8 cellular contexts compared by ENCODE assay signal in genomic region chr6:12288844-12289654, GRCh38. TPM values are rescaled to one million over a fixed set of nuclear protein-coding genes. Genes with fewer than 3 reads are reported as not detected.
DNase-seq lines count a peak whose midpoint lies in the region; ATAC-seq and TF ChIP-seq lines count a peak whose summit lies in the region.

No MANE protein-coding gene starts in this region.

- H3K4me1 Mint-ChIP-seq in T-helper 1 cell treated with Interleukin-12 subunit alpha and Interleukin-12 subunit beta and Interleukin-4 antibody, amounts not matched to agents 30 μg/mL and 1 μg/mL, for 36 hours (ENCODE audit: low read depth), result peaks cover 16% of the 10 kb centered on the region
- H3K4me1 Mint-ChIP-seq in brain, result peaks cover 32% of the 10 kb centered on the region

- no peak overlapping the region for H3K27ac Mint-ChIP-seq in T-helper 1 cell treated with Interleukin-12 subunit alpha and Interleukin-12 subunit beta and Interleukin-4 antibody, amounts not matched to agents 30 μg/mL and 1 μg/mL, for 36 hours
- H3K27ac Mint-ChIP-seq in brain, result peak overlapping the region in 2 of 5 experiments; percentile 12 to 53

- no peaks in the 10 kb centered on the region for H3K9me3 Mint-ChIP-seq in T-helper 1 cell treated with Interleukin-12 subunit alpha and Interleukin-12 subunit beta and Interleukin-4 antibody, amounts not matched to agents 30 μg/mL and 1 μg/mL, for 36 hours
- H3K9me3 Mint-ChIP-seq in brain, result no peaks in the 10 kb centered on the region

- no peaks in the 10 kb centered on the region for H3K36me3 ChIP-seq in spleen

- H3K27ac ChIP-seq in spleen, result peak overlapping the region in 7 of 8 donors; percentile 9 to 77 (median 72)

- intact Hi-C loops in spleen (cut with DNase I; ENCODE audit: low total_unique reads), result no loop called here

- TF ChIP-seq POLR2A in spleen (IDR thresholded peaks at IDR 0.05), result no peak

- peak overlapping the region; percentile 83 for H3K4me3 Mint-ChIP-seq in T-helper 1 cell treated with Interleukin-12 subunit alpha and Interleukin-12 subunit beta and Interleukin-4 antibody, amounts not matched to agents 30 μg/mL and 1 μg/mL, for 36 hours
- H3K4me3 Mint-ChIP-seq in brain, result peak overlapping the region; percentile 83 to 93 (median 91)

- H3K27me3 Mint-ChIP-seq in T-helper 1 cell treated with Interleukin-12 subunit alpha and Interleukin-12 subunit beta and Interleukin-4 antibody, amounts not matched to agents 30 μg/mL and 1 μg/mL, for 36 hours (ENCODE audit: low read depth), result peaks cover 50% of the 10 kb centered on the region
- peaks cover 42% of the 10 kb centered on the region for H3K27me3 Mint-ChIP-seq in brain

- H3K4me3 ChIP-seq in GM12865 (ENCODE audit: low read depth, low read length) (peak overlapping the region; percentile 81), spleen (peak overlapping the region; percentile 43 to 75 (median 46))

- no peaks in the 10 kb centered on the region for H3K36me3 Mint-ChIP-seq in T-helper 1 cell treated with Interleukin-12 subunit alpha and Interleukin-12 subunit beta and Interleukin-4 antibody, amounts not matched to agents 30 μg/mL and 1 μg/mL, for 36 hours (ENCODE audit: low read depth)
- no peaks in the 10 kb centered on the region for H3K36me3 Mint-ChIP-seq in brain

- TF ChIP-seq CTCF in GM12865 (IDR thresholded peaks at IDR 0.05; ENCODE audit: insufficient read depth, low read depth, low read length, missing control alignments), result peak; percentile 88
- TF ChIP-seq CTCF in brain (conservative IDR thresholded peaks at IDR 0.05), result peak; percentile 57 to 78
- peak; percentile 54 to 82 (median 74) for TF ChIP-seq CTCF in spleen (IDR thresholded peaks at IDR 0.05 in 8 of 11, conservative IDR thresholded peaks at IDR 0.05 in 3 of 11)

- peaks cover 3 to 57% (median 25%) of the 10 kb centered on the region in 6 donors for H3K4me1 ChIP-seq in spleen

- peak; percentile 75 for TF ChIP-seq RAD21 in Ishikawa (IDR thresholded peaks at IDR 0.05; ENCODE audit: low read depth)

- no peak for ATAC-seq in GM18519 (IDR thresholded peaks at IDR 0.05; ENCODE audit: low FRiP score, unreplicated experiment)

- TF ChIP-seq EP300 in Ishikawa (IDR thresholded peaks at IDR 0.05; ENCODE audit: borderline replicate concordance), result no peak

- no peaks in the 10 kb centered on the region for H3K9me3 ChIP-seq in spleen

- DNase-seq in GM12865 (ENCODE audit: low read depth), result peak; percentile 79
- DNase-seq in inferior parietal cortex (ENCODE audit: extremely low spot score), result peak; percentile 41
- no peak for DNase-seq in spleen
- no peak for DNase-seq in DMS153 treated with DMSO at 0.1 percent for 48 hours (lab: John Stamatoyannopoulos, UW; ENCODE audit: unreplicated experiment)

- 31 to 35% (median 32%) methylated on average over 10 of the region's 10 CpGs for WGBS in spleen, 5 donors

- H3K27me3 ChIP-seq in spleen (replicated peaks in 1 of 7), result peaks cover 0 to 35% (median 15%) of the 10 kb centered on the region in 7 donors

TF ChIP-seq in Ishikawa, 13 proteins besides CTCF, POLR2A, EP300 and RAD21:
- TF ChIP-seq MAX (IDR thresholded peaks at IDR 0.05) (no peak), TAF1 (IDR thresholded peaks at IDR 0.05; ENCODE audit: low read depth) (no peak), YY1 (IDR thresholded peaks at IDR 0.05; ENCODE audit: low read depth) (no peak), CEBPB (IDR thresholded peaks at IDR 0.05) (no peak), TEAD4 (IDR thresholded peaks at IDR 0.05) (no peak), REST (IDR thresholded peaks at IDR 0.05; ENCODE audit: low read depth) (no peak), FOXM1 (IDR thresholded peaks at IDR 0.05; ENCODE audit: borderline replicate concordance, low read depth) (no peak), NFIC (IDR thresholded peaks at IDR 0.05) (no peak), USF1 (IDR thresholded peaks at IDR 0.05) (no peak), CREB1 (IDR thresholded peaks at IDR 0.05; ENCODE audit: low read depth) (no peak), TCF12 (IDR thresholded peaks at IDR 0.05; ENCODE audit: low read depth) (no peak), ZBTB7A (IDR thresholded peaks at IDR 0.05; ENCODE audit: low read depth) (no peak), EGR1 (IDR thresholded peaks at IDR 0.05) (no peak)

RNA-seq across cellular contexts. Expression of gene EDN1, which starts 1.1 kb away (rescaled TPM):
- 5.1 TPM for polyA plus RNA-seq in brain (ENCODE audit: insufficient read depth, low read depth, low replicate concordance)
- 10 to 100 TPM in 5 of 7 donors, 1 to 10 TPM in 2; 5.5 to 27.1 (median 15.1) TPM for total RNA-seq in spleen
- polyA plus RNA-seq in spleen, result 10 to 100 TPM in 1 of 3 donors, 1 to 10 TPM in 2; 5.2 to 16.5 (median 7.2) TPM

Comparison
In these comparisons a context has a peak if more than half of its experiments do, and no peak if none do; other contexts are left out.
1. DNase-seq: peak in GM12865 (single experiment) and inferior parietal cortex (single experiment); none in spleen (single experiment) and DMS153 treated with DMSO at 0.1 percent for 48 hours (single experiment).
2. Peak in every context shown above with its lines, with median percentiles within 50 percentile points of each other: CTCF ChIP-seq.